8 cellular contexts compared by ENCODE assay signal in genomic region chr16:30922420-30922959, GRCh38. TPM values are rescaled to one million over a fixed set of nuclear protein-coding genes. Genes with fewer than 3 reads are reported as not detected.
DNase-seq lines count a peak whose midpoint lies in the region; ATAC-seq and TF ChIP-seq lines count a peak whose summit lies in the region.

No MANE protein-coding gene starts in this region.

- peak overlapping the region; percentile 97 for H3K27ac ChIP-seq in AG04450 (ENCODE audit: low read depth, low read length)

- no peaks in the 10 kb centered on the region for H3K27me3 ChIP-seq in AG04450 (ENCODE audit: control insufficient read depth, insufficient read depth, low read length)

- H3K9me3 ChIP-seq in AG04450 (ENCODE audit: control insufficient read depth, insufficient read depth, low read length), result no peaks in the 10 kb centered on the region

- peak; percentile 99 for DNase-seq in AG04450 (ENCODE audit: low read depth, low spot score)
- DNase-seq in NCI-H345 treated with DMSO at 0.1 percent for 48 hours (lab: John Stamatoyannopoulos, UW; ENCODE audit: unreplicated experiment), result peak; percentile 99
- peak; percentile 100 for DNase-seq in cerebellar cortex (ENCODE audit: low spot score)
- DNase-seq in iris pigment epithelial cell (ENCODE audit: low read depth), result peak; percentile 100
- peak; percentile 99 to 100 for DNase-seq in stimulated activated CD4-positive, alpha-beta T cell treated with anti-CD3 and anti-CD28 coated beads, Interleukin-12 subunit alpha, Interleukin-12 subunit beta, amount 100 ng/mL, for 24 hours (ENCODE audit: low read depth in 2 of 2)

- CTCF ChIA-PET in AG04450 (lab: Charles Lee), result no interaction called here

- ATAC-seq in GM19023 (IDR thresholded peaks at IDR 0.05; ENCODE audit: unreplicated experiment), result peak; percentile 75
- ATAC-seq in HG03342 (IDR thresholded peaks at IDR 0.05; ENCODE audit: unreplicated experiment), result peak; percentile 68
- peak; percentile 77 to 81 for ATAC-seq in activated CD4-positive, CD25-positive, alpha-beta regulatory T cell treated with anti-CD3 and anti-CD28 coated beads, Interleukin-2, amount 50 U/mL, for 24 hours

- no peak for TF ChIP-seq CTCF in AG04450 (IDR thresholded peaks at IDR 0.05; ENCODE audit: low read depth, low read length)

- peak overlapping the region; percentile 94 for H3K4me3 ChIP-seq in AG04450 (ENCODE audit: low read depth, low read length)

- POLR2A ChIA-PET in AG04450 (lab: Yijun Ruan, JAX), result interaction anchor here (0.6 kb wide), 1 partner anchor 78 kb away, joined by 3 read pairs; no protein-coding TSS in a partner anchor

RNA-seq across cellular contexts. Expression of gene FBXL19, which starts 0.9 kb away (rescaled TPM):
- 7.1 and 10.6 TPM in 2 replicates for polyA plus RNA-seq in AG04450 (2011; rRNA removed)
- polyA minus RNA-seq in AG04450 (2011; rRNA and poly(A)+ RNA removed), result 7.6 and 9.4 TPM in 2 replicates

RNA-seq across cellular contexts. Expression of gene CTF1, which starts 26.1 kb away (rescaled TPM):
- polyA plus RNA-seq in AG04450 (2011; rRNA removed), result 10.1 and 12.5 TPM in 2 replicates
- 6.5 and 6.6 TPM in 2 replicates for polyA minus RNA-seq in AG04450 (2011; rRNA and poly(A)+ RNA removed)

RNA-seq across cellular contexts. Expression of gene ORAI3, which starts 26.4 kb away (rescaled TPM):
- polyA plus RNA-seq in AG04450 (2011; rRNA removed), result 23.7 and 29.5 TPM in 2 replicates
- 17.4 and 23.4 TPM in 2 replicates for polyA minus RNA-seq in AG04450 (2011; rRNA and poly(A)+ RNA removed)

RNA-seq across cellular contexts. Expression of gene BCL7C, which starts 28.6 kb away (rescaled TPM):
- 27.7 and 27.8 TPM in 2 replicates for polyA plus RNA-seq in AG04450 (2011; rRNA removed)
- 10.8 and 11.1 TPM in 2 replicates for polyA minus RNA-seq in AG04450 (2011; rRNA and poly(A)+ RNA removed)

RNA-seq across cellular contexts. Expression of gene SETD1A, which starts 35.1 kb away (rescaled TPM):
- 1.1 and 1.4 TPM in 2 replicates for polyA plus RNA-seq in AG04450 (2011; rRNA removed)
- polyA minus RNA-seq in AG04450 (2011; rRNA and poly(A)+ RNA removed), result 2.4 and 5.3 TPM in 2 replicates

Comparison
In these comparisons a context has a peak if more than half of its experiments do, and no peak if none do; other contexts are left out.
1. Peak in every context shown above with its lines: DNase-seq, ATAC-seq, H3K4me3 ChIP-seq and H3K27ac ChIP-seq.